In the genomic region with DNA sequence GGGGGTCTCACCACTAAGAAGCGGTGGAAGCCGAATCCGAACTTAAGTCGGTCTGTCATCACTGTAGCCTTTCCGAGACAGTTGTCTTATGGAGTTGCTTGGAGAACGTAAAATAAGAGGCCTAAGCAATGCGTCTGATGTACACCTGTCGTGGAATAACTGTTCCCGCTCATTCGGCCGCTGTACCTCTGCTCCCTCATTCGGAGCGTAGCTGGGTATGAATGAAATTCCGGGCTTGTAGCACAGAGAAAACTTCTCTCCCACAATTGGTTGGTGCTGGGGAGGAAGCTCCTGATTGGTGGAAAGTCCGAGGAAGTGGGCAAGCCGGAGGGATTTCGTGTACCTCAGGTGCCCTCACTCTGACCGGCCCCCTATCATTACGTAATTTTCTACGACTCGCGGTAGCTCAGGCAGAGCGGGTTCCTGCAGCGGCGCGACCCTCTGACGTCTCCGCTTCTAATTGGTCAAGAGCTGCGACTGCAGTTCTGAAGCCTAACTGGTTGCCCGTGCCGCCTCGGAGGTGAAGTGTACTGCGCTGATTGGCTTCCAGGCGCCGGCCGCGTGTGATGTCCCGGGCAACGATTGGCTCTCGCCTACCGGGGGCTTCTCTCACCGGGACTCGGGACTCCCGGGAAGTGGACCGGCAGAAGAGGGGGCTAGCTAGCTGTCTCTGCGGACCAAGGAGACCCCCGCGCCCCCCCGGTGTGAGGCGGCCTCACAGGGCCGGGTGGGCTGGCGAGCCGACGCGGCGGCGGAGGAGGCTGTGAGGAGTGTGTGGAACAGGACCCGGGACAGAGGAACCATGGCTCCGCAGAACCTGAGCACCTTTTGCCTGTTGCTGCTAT, we compare ENCODE assay signal across 8 cellular contexts. TPM values are rescaled to one million over a fixed set of nuclear protein-coding genes. Genes with fewer than 3 reads are reported as not detected.
A peak's percentile ranks its signal among the peaks of the same experiment; 100 is the strongest.
DNase-seq lines count a peak whose midpoint lies in the region; ATAC-seq and TF ChIP-seq lines count a peak whose summit lies in the region.

Gene DNAJB11 (plus strand): TSS at position 625 of the 845 bp plus-strand sequence. CDS start 178 bp downstream, at position 803.

- H3K4me1 ChIP-seq in left lung: peaks cover 20 to 57% of the 10 kb centered on the region in 2 donors

- peaks cover 35% of the 10 kb centered on the region for H3K4me1 Mint-ChIP-seq in CD14-positive monocyte

- peak within 1 kb of the TSS; percentile 73 to 94 for H3K27ac ChIP-seq in left lung

- no peaks in the 10 kb centered on the region for H3K27me3 ChIP-seq in left lung

- no peaks in the 10 kb centered on the region for H3K9me3 Mint-ChIP-seq in CD14-positive monocyte

- H3K36me3 Mint-ChIP-seq in CD14-positive monocyte: peaks cover 24 to 32% of the 10 kb centered on the region in 2 donors

- DNase-seq in CD14-positive monocyte (ENCODE audit: low spot score): peak; percentile 99
- peak; percentile 100 for DNase-seq in NCI-H82 (lab: John Stamatoyannopoulos, UW)
- peak; percentile 97 to 98 for DNase-seq in activated CD4-positive, alpha-beta T cell treated with anti-CD3 and anti-CD28 coated beads, Interleukin-2, amount 50 U/mL, for 48 hours
- peak; percentile 100 for DNase-seq in dermis blood vessel endothelial cell
- peak; percentile 96 to 100 for DNase-seq in left lung
- peak; percentile 92 to 95 for DNase-seq in stimulated activated CD4-positive, alpha-beta T cell treated with anti-CD3 and anti-CD28 coated beads, Interleukin-2, amount 100 ng/mL, for 48 hours

- H3K27me3 Mint-ChIP-seq in CD14-positive monocyte (ENCODE audit: low read depth in 3 of 3): no peaks in the 10 kb centered on the region

- peaks cover 0 to 32% of the 10 kb centered on the region in 2 donors for H3K36me3 ChIP-seq in left lung

- H3K27ac Mint-ChIP-seq in CD14-positive monocyte: peak within 1 kb of the TSS; percentile 92 to 99 (median 97)

- H3K4me3 Mint-ChIP-seq in CD14-positive monocyte: peak within 1 kb of the TSS; percentile 96 to 97

- H3K9me3 ChIP-seq in left lung: no peaks in the 10 kb centered on the region

- ATAC-seq in GM19397 (IDR thresholded peaks at IDR 0.05; ENCODE audit: unreplicated experiment): peak; percentile 86
- peak; percentile 85 for ATAC-seq in HG03571 (IDR thresholded peaks at IDR 0.05; ENCODE audit: unreplicated experiment)
- peak; percentile 94 for ATAC-seq in left lung

- TF ChIP-seq CTCF in CD14-positive monocyte (IDR thresholded peaks at IDR 0.05) (no peak), left lung (IDR thresholded peaks at IDR 0.05) (peak in 1 of 2 donors; percentile 17)

- peak within 1 kb of the TSS; percentile 80 to 90 for H3K4me3 ChIP-seq in left lung

- intact Hi-C loops in CD14-positive monocyte (cut with micrococcal nuclease) (loop anchor here in 1 of 2 donors (10.0 kb wide), 1 partner anchor 214 kb away; the partner anchor contains the start of gene EIF4A2), left lung (cut with DNase I) (no loop called here)

RNA-seq across cellular contexts. Expression of gene DNAJB11, which starts in this region (rescaled TPM):
- 10 to 100 TPM; 44.6 to 45.8 TPM for polyA plus RNA-seq in CD14-positive monocyte
- total RNA-seq in dermis blood vessel endothelial cell (60.4 and 91.1 TPM in 2 replicates), left lung (10 to 100 TPM; 46.8 to 78.3 TPM)

Comparison
In these comparisons a context has a peak if more than half of its experiments do, and no peak if none do; other contexts are left out.
1. Peak in every context shown above with its lines: DNase-seq, ATAC-seq, H3K4me3 ChIP-seq and H3K27ac ChIP-seq.